In genomic region chr4:136458326-136458725, GRCh38 we compare ENCODE assay signal across 31 cellular contexts.
"Had no signal": no experiment of that assay in that cellular context is flagged by ENCODE, and none has a peak within 500 bp of the region (broad histone marks: within the 10 kb centered on the region; RNA-seq: fewer than 3 reads in every experiment).

No MANE protein-coding gene starts in this region.

- H3K9me3 ChIP-seq: adrenal gland, body of pancreas, colonic mucosa, esophagus squamous epithelium, gastroesophageal sphincter had no signal

- H3K36me3 Mint-ChIP-seq: activated naive CD4-positive, alpha-beta T cell treated with anti-CD3 and anti-CD28 coated beads, Interleukin-2, amount 50 U/mL, for 24 hours; activated naive CD8-positive, alpha-beta T cell treated with anti-CD3 and anti-CD28 coated beads for 36 hours had no signal

- H3K4me1 ChIP-seq: adrenal gland, body of pancreas, colonic mucosa, esophagus squamous epithelium, gastroesophageal sphincter had no signal

- H3K27ac Mint-ChIP-seq: activated B cell treated with CpG ODN at 0.5 μM for 24 hours; activated CD8-positive, alpha-beta T cell treated with anti-CD3 and anti-CD28 coated beads for 36 hours; activated naive CD4-positive, alpha-beta T cell treated with anti-CD3 and anti-CD28 coated beads, Interleukin-2, amount 50 U/mL, for 24 hours; activated naive CD8-positive, alpha-beta T cell treated with anti-CD3 and anti-CD28 coated beads for 36 hours; activated naive CD8-positive, alpha-beta T cell treated with anti-CD3 and anti-CD28 coated beads, Interleukin-2, amount 50 U/mL, for 24 hours; activated T-helper 2 cell treated with anti-CD3 and anti-CD28 coated beads, Interferon-gamma antibody, Interleukin-2, Interleukin-4, amounts not matched to agents 10 μg/mL and 5 μg/mL and 100 μg/mL, durations not matched to agents 14 hours and 24 hours and 36 hours; T-helper 17 cell; T-helper 2 cell treated with Interferon-gamma antibody and Interleukin-4, amounts not matched to agents 5 μg/mL and 100 μg/mL, for 36 hours had no signal

- H3K27ac ChIP-seq: adrenal gland, body of pancreas, colonic mucosa, epithelial cell of prostate, esophagus squamous epithelium, gastroesophageal sphincter, WERI-Rb-1 had no signal

- H3K9me3 Mint-ChIP-seq: activated CD8-positive, alpha-beta T cell treated with anti-CD3 and anti-CD28 coated beads for 36 hours; activated naive CD8-positive, alpha-beta T cell treated with anti-CD3 and anti-CD28 coated beads, Interleukin-2, amount 50 U/mL, for 24 hours; activated T-helper 2 cell treated with anti-CD3 and anti-CD28 coated beads, Interferon-gamma antibody, Interleukin-2, Interleukin-4, amounts not matched to agents 10 μg/mL and 5 μg/mL and 100 μg/mL, durations not matched to agents 14 hours and 24 hours and 36 hours had no signal

- ATAC-seq: activated CD4-positive, CD25-positive, alpha-beta regulatory T cell treated with anti-CD3 and anti-CD28 coated beads, Interleukin-2, amount 50 U/mL, for 24 hours; activated CD8-positive, alpha-beta T cell treated with anti-CD3 and anti-CD28 coated beads for 36 hours; activated naive CD8-positive, alpha-beta T cell treated with anti-CD3 and anti-CD28 coated beads, Interleukin-2, amount 50 U/mL, for 24 hours; activated T-cell treated with anti-CD3 and anti-CD28 coated beads, Interleukin-2, amount 50 U/mL, for 4 hours; body of pancreas; gastroesophageal sphincter; T-helper 17 cell had no signal

- H3K36me3 ChIP-seq: adrenal gland, colonic mucosa, esophagus squamous epithelium, gastroesophageal sphincter, WERI-Rb-1 had no signal

- DNase-seq: activated B cell treated with CpG ODN at 0.5 μM for 24 hours; activated CD4-positive, alpha-beta T cell treated with anti-CD3 and anti-CD28 coated beads for 48 hours; activated CD4-positive, alpha-beta T cell treated with anti-CD3 and anti-CD28 coated beads, Interleukin-2, amount 50 U/mL, for 1 hour; activated CD4-positive, alpha-beta T cell treated with anti-CD3 and anti-CD28 coated beads, Interleukin-2, amount 50 U/mL, for 48 hours; activated CD8-positive, alpha-beta memory T cell treated with anti-CD3 and anti-CD28 coated beads for 24 hours; activated CD8-positive, alpha-beta T cell treated with anti-CD3 and anti-CD28 coated beads for 36 hours; activated gamma-delta T cell; activated naive CD4-positive, alpha-beta T cell; activated naive CD8-positive, alpha-beta T cell treated with anti-CD3 and anti-CD28 coated beads for 36 hours; activated naive CD8-positive, alpha-beta T cell treated with anti-CD3 and anti-CD28 coated beads, Interleukin-2, amount 50 U/mL, for 24 hours; activated T-cell treated with anti-CD3 and anti-CD28 coated beads, Interleukin-2, amount 50 U/mL, for 4 hours; adrenal gland; amygdala; aorta; body of pancreas; central memory CD4-positive, alpha-beta T cell; cerebellar nuclear complex; colonic mucosa; effector CD8-positive, alpha-beta T cell; esophagus squamous epithelium; foreskin melanocyte; T-helper 1 cell; T-helper 17 cell; T1000; WERI-Rb-1 had no signal

- H3K4me3 Mint-ChIP-seq: activated B cell treated with CpG ODN at 0.5 μM for 24 hours; activated CD8-positive, alpha-beta T cell treated with anti-CD3 and anti-CD28 coated beads for 36 hours; activated naive CD4-positive, alpha-beta T cell treated with anti-CD3 and anti-CD28 coated beads, Interleukin-2, amount 50 U/mL, for 24 hours; activated naive CD8-positive, alpha-beta T cell treated with anti-CD3 and anti-CD28 coated beads for 36 hours; activated naive CD8-positive, alpha-beta T cell treated with anti-CD3 and anti-CD28 coated beads, Interleukin-2, amount 50 U/mL, for 24 hours; activated T-cell treated with anti-CD3 and anti-CD28 coated beads, Interleukin-2, amount 50 U/mL, for 4 hours; T-helper 17 cell; T-helper 2 cell treated with Interferon-gamma antibody and Interleukin-4, amounts not matched to agents 5 μg/mL and 100 μg/mL, for 36 hours had no signal

- H3K4me1 Mint-ChIP-seq: activated B cell treated with CpG ODN at 0.5 μM for 24 hours; activated naive CD4-positive, alpha-beta T cell treated with anti-CD3 and anti-CD28 coated beads, Interleukin-2, amount 50 U/mL, for 24 hours; activated naive CD8-positive, alpha-beta T cell treated with anti-CD3 and anti-CD28 coated beads for 36 hours; activated naive CD8-positive, alpha-beta T cell treated with anti-CD3 and anti-CD28 coated beads, Interleukin-2, amount 50 U/mL, for 24 hours; T-helper 17 cell had no signal

- H3K4me3 ChIP-seq: adrenal gland, body of pancreas, colonic mucosa, esophagus squamous epithelium, gastroesophageal sphincter had no signal

- H3K27me3 ChIP-seq: adrenal gland, body of pancreas, colonic mucosa, esophagus squamous epithelium, gastroesophageal sphincter had no signal
